11 cellular contexts compared by ENCODE assay signal in genomic region chr14:61177279-61178225, GRCh38.
DNase-seq lines count a peak whose midpoint lies in the region; ATAC-seq, FAIRE-seq and TF ChIP-seq lines count a peak whose summit lies in the region.
"Had no signal": no experiment of that assay in that cellular context is flagged by ENCODE, and none has a peak within 500 bp of the region (broad histone marks: within the 10 kb centered on the region; RNA-seq: fewer than 3 reads in every experiment).

No MANE protein-coding gene starts in this region.

- H3K9me3 ChIP-seq in Karpas-422 (ENCODE audit: low read length) (peaks cover 8% of the 10 kb centered on the region; the same call in 1 of the 2 replicates), mesodermal cell (ENCODE audit: control insufficient read depth, low read length) (no peaks in the 10 kb centered on the region)

- ATAC-seq in naive thymus-derived CD8-positive, alpha-beta T cell, result no peak
- ATAC-seq in GM19035 (IDR thresholded peaks at IDR 0.05; ENCODE audit: unreplicated experiment), result no peak
- ATAC-seq: right cardiac atrium had no signal

- no peaks in the 10 kb centered on the region for H3K9me2 ChIP-seq in Karpas-422 (replicated peaks; ENCODE audit: insufficient read depth, low read length)

- peaks cover 42% of the 10 kb centered on the region for H3K4me1 Mint-ChIP-seq in Calu3 (ENCODE audit: low read depth, unreplicated experiment)
- peaks cover 23% of the 10 kb centered on the region for H3K4me1 Mint-ChIP-seq in activated naive CD8-positive, alpha-beta T cell treated with anti-CD3 and anti-CD28 coated beads for 36 hours
- H3K4me1 Mint-ChIP-seq in naive thymus-derived CD8-positive, alpha-beta T cell, result peaks cover 0 to 8% (median under 1%) of the 10 kb centered on the region in 4 donors

- H3K9ac ChIP-seq in Karpas-422 (ENCODE audit: low read length), result peak overlapping the region; percentile 34

- H3K27ac ChIP-seq in Karpas-422 (ENCODE audit: low read length), result peak overlapping the region; percentile 22; the same call in 1 of the 2 replicates
- peak overlapping the region; percentile 93 for H3K27ac ChIP-seq in mesodermal cell (ENCODE audit: low read depth, low read length, severe bottlenecking)
- H3K27ac ChIP-seq: cardiac muscle cell had no signal

- TF ChIP-seq POLR2A in GM12892 (IDR thresholded peaks at IDR 0.05; ENCODE audit: low read depth, low read length), result no peak

- no peak for FAIRE-seq in GM12892 (lab: Jason Lieb, UNC)

- BruUV-seq in Calu3 (replicated peaks; lab: Mats Ljungman, UMichigan), result no TSS peak

- H4K20me1 ChIP-seq in Karpas-422 (ENCODE audit: insufficient read depth, low read depth, low read length), result no peaks in the 10 kb centered on the region

- DNase-seq in Calu3 (peak; percentile 20), Karpas-422 (peak; percentile 86), posterior vena cava (ENCODE audit: low spot score) (no peak), GM12892 (ENCODE audit: insufficient read length) (no peak)
- DNase-seq in activated naive CD8-positive, alpha-beta T cell treated with anti-CD3 and anti-CD28 coated beads for 36 hours, result no peak
- DNase-seq in naive thymus-derived CD8-positive, alpha-beta T cell, result no peak
- DNase-seq: NCI-H2029 treated with DMSO at 0.1 percent for 48 hours, right cardiac atrium had no signal

- WGBS in mesodermal cell (ENCODE audit: insufficient coverage in 2 of 2), 2 experiments, result 78 to 83% methylated on average over 8 to 9 of the region's 14 CpGs

- peak overlapping the region; percentile 36 for H3K4me3 Mint-ChIP-seq in Calu3 (ENCODE audit: low read depth, unreplicated experiment)
- peak overlapping the region; percentile 40 for H3K4me3 Mint-ChIP-seq in activated naive CD8-positive, alpha-beta T cell treated with anti-CD3 and anti-CD28 coated beads for 36 hours
- peak overlapping the region in 1 of 10 donors; percentile 33 for H3K4me3 Mint-ChIP-seq in naive thymus-derived CD8-positive, alpha-beta T cell

- intact Hi-C loops in Calu3 (cut with micrococcal nuclease; ENCODE audit: unreplicated experiment) (loop anchor here (1.0 to 5.0 kb wide), 5 partner anchors 29 to 195 kb away; partner anchors contain the start of genes SLC38A6 and TRMT5), posterior vena cava (cut with DNase I) (no loop called here)

- no peak for TF ChIP-seq CTCF in Calu3 (IDR thresholded peaks at IDR 0.05; ENCODE audit: unreplicated experiment)

- peak overlapping the region; percentile 98 for H3K27ac Mint-ChIP-seq in Calu3 (ENCODE audit: unreplicated experiment)
- H3K27ac Mint-ChIP-seq in activated naive CD8-positive, alpha-beta T cell treated with anti-CD3 and anti-CD28 coated beads for 36 hours, result peak overlapping the region; percentile 77
- no peak overlapping the region for H3K27ac Mint-ChIP-seq in naive thymus-derived CD8-positive, alpha-beta T cell

- no peaks in the 10 kb centered on the region for H3K36me3 ChIP-seq in Karpas-422 (ENCODE audit: insufficient read depth, low read length)
- H3K36me3 ChIP-seq in mesodermal cell (ENCODE audit: control insufficient read depth, insufficient read depth, low read length), result no peaks in the 10 kb centered on the region
- H3K36me3 ChIP-seq: cardiac muscle cell had no signal

- H3K36me3 Mint-ChIP-seq in Calu3 (ENCODE audit: insufficient read depth, unreplicated experiment), result peaks cover 18% of the 10 kb centered on the region
- H3K36me3 Mint-ChIP-seq in activated naive CD8-positive, alpha-beta T cell treated with anti-CD3 and anti-CD28 coated beads for 36 hours, result no peaks in the 10 kb centered on the region
- H3K36me3 Mint-ChIP-seq in naive thymus-derived CD8-positive, alpha-beta T cell, result peaks cover 0 to 4% (median 0%) of the 10 kb centered on the region in 3 donors

- POLR2A ChIA-PET in naive thymus-derived CD8-positive, alpha-beta T cell (lab: Charles Lee), result no interaction called here

- CTCF ChIA-PET in Calu3 (lab: Charles Lee), result interaction anchor here (0.7 to 1.2 kb wide), 3 partner anchors 10 to 55 kb away, joined by 4 to 6 read pairs (median 4); no protein-coding TSS in a partner anchor

- peak overlapping the region; percentile 39 for H3K4me2 ChIP-seq in Karpas-422 (ENCODE audit: low read depth, low read length, poor library complexity, severe bottlenecking)

- no peak overlapping the region for H3K4me3 ChIP-seq in Karpas-422 (ENCODE audit: low read length)
- no peak overlapping the region for H3K4me3 ChIP-seq in mesodermal cell (ENCODE audit: extremely low read depth, insufficient read depth, low read length, poor library complexity, severe bottlenecking)
- H3K4me3 ChIP-seq: cardiac muscle cell had no signal

- H3K9me3 Mint-ChIP-seq in Calu3 (ENCODE audit: low read depth, unreplicated experiment), result no peaks in the 10 kb centered on the region
- H3K9me3 Mint-ChIP-seq in activated naive CD8-positive, alpha-beta T cell treated with anti-CD3 and anti-CD28 coated beads for 36 hours, result peaks cover 3% of the 10 kb centered on the region
- H3K9me3 Mint-ChIP-seq in naive thymus-derived CD8-positive, alpha-beta T cell, result peaks cover 0 to 9% (median 5%) of the 10 kb centered on the region in 9 donors

- no peaks in the 10 kb centered on the region for H3K79me2 ChIP-seq in Karpas-422 (ENCODE audit: low read length)

- H3K4me1 ChIP-seq in Karpas-422 (ENCODE audit: low read length) (peaks cover 36% of the 10 kb centered on the region), mesodermal cell (ENCODE audit: control insufficient read depth, insufficient read depth, low read length, poor library complexity, severe bottlenecking) (peaks cover 41% of the 10 kb centered on the region)

- H3K27me3 ChIP-seq in Karpas-422 (ENCODE audit: low read length), result no peaks in the 10 kb centered on the region
- H3K27me3 ChIP-seq: cardiac muscle cell had no signal

- no peaks in the 10 kb centered on the region for H3K27me3 Mint-ChIP-seq in Calu3 (ENCODE audit: unreplicated experiment)
- H3K27me3 Mint-ChIP-seq in activated naive CD8-positive, alpha-beta T cell treated with anti-CD3 and anti-CD28 coated beads for 36 hours, result peaks cover 21% of the 10 kb centered on the region
- peaks cover 7 to 59% (median 30%) of the 10 kb centered on the region in 5 donors for H3K27me3 Mint-ChIP-seq in naive thymus-derived CD8-positive, alpha-beta T cell

- H2AFZ ChIP-seq in Karpas-422 (ENCODE audit: low read length), result peak overlapping the region; percentile 74

Comparison
In these comparisons a context has a peak if more than half of its experiments do, and no peak if none do; other contexts are left out.
1. DNase-seq: peak in Calu3 (single experiment) and Karpas-422 (single experiment); none in activated naive CD8-positive, alpha-beta T cell treated with anti-CD3 and anti-CD28 coated beads for 36 hours (single experiment), posterior vena cava (single experiment), naive thymus-derived CD8-positive, alpha-beta T cell (0 of 10) and GM12892 (single experiment).
2. H3K27ac Mint-ChIP-seq: peak in Calu3 (single experiment) and activated naive CD8-positive, alpha-beta T cell treated with anti-CD3 and anti-CD28 coated beads for 36 hours (single experiment); none in naive thymus-derived CD8-positive, alpha-beta T cell (0 of 10).